ENCODE assay signal across 23 cellular contexts in genomic region chr2:99504844-99505584, GRCh38. TPM values are rescaled to one million over a fixed set of nuclear protein-coding genes. Genes with fewer than 3 reads are reported as not detected.
DNase-seq lines count a peak whose midpoint lies in the region; ATAC-seq and TF ChIP-seq lines count a peak whose summit lies in the region.
"Had no signal": no experiment of that assay in that cellular context is flagged by ENCODE, and none has a peak within 500 bp of the region (broad histone marks: within the 10 kb centered on the region; RNA-seq: fewer than 3 reads in every experiment).

No MANE protein-coding gene starts in this region.

- peaks cover 4 to 15% (median 9%) of the 10 kb centered on the region in 4 donors for H3K4me1 Mint-ChIP-seq in CD4-positive, CD25-positive, alpha-beta regulatory T cell
- peaks cover 15 to 16% (median 15%) of the 10 kb centered on the region in 3 donors for H3K4me1 Mint-ChIP-seq in naive B cell

- peak overlapping the region; percentile 52 for H3K4me2 ChIP-seq in DOHH2 (ENCODE audit: low read length)
- H3K4me2 ChIP-seq: hepatocyte had no signal

- H3K27me3 Mint-ChIP-seq in CD4-positive, CD25-positive, alpha-beta regulatory T cell = peaks cover 4% of the 10 kb centered on the region
- H3K27me3 Mint-ChIP-seq in naive B cell = peaks cover 7 to 8% (median 8%) of the 10 kb centered on the region in 3 donors
- H3K27me3 Mint-ChIP-seq: activated naive CD8-positive, alpha-beta T cell had no signal

- no peak for TF ChIP-seq CTCF in DOHH2 (IDR thresholded peaks at IDR 0.05; ENCODE audit: low read depth, low read length, poor library complexity, severe bottlenecking)
- TF ChIP-seq CTCF in RWPE2 (IDR thresholded peaks at IDR 0.05; ENCODE audit: poor library complexity, severe bottlenecking) = no peak

- no peaks in the 10 kb centered on the region for H3K36me3 Mint-ChIP-seq in CD4-positive, CD25-positive, alpha-beta regulatory T cell
- H3K36me3 Mint-ChIP-seq in naive B cell = no peaks in the 10 kb centered on the region
- H3K36me3 Mint-ChIP-seq: activated CD4-positive, alpha-beta memory T cell treated with anti-CD3 and anti-CD28 coated beads for 36 hours; activated naive CD8-positive, alpha-beta T cell; CD8-positive, alpha-beta T cell had no signal

- no peaks in the 10 kb centered on the region for H3K27me3 ChIP-seq in CD4-positive, CD25-positive, alpha-beta regulatory T cell (ENCODE audit: control insufficient read depth, insufficient read depth, low read length)
- H3K27me3 ChIP-seq in DOHH2 (ENCODE audit: control insufficient read depth, low read length) (no peaks in the 10 kb centered on the region; the same call in 1 of the 2 replicates), RWPE2 (ENCODE audit: insufficient read depth, poor library complexity, severe bottlenecking) (no peaks in the 10 kb centered on the region)
- H3K27me3 ChIP-seq: hepatocyte, testis had no signal

- no peaks in the 10 kb centered on the region for H3K79me2 ChIP-seq in DOHH2 (ENCODE audit: control insufficient read depth, low read length)
- H3K79me2 ChIP-seq: hepatocyte had no signal

- H3K9me3 Mint-ChIP-seq in CD4-positive, CD25-positive, alpha-beta regulatory T cell = peaks cover 0 to 2% (median 0%) of the 10 kb centered on the region in 7 donors
- H3K9me3 Mint-ChIP-seq in naive B cell = no peaks in the 10 kb centered on the region
- H3K9me3 Mint-ChIP-seq: activated CD4-positive, alpha-beta memory T cell treated with anti-CD3 and anti-CD28 coated beads for 36 hours; CD8-positive, alpha-beta T cell; T-helper 2 cell treated with Interferon-gamma antibody and Interleukin-4, amounts not matched to agents 5 μg/mL and 100 μg/mL, for 36 hours had no signal

- peak overlapping the region; percentile 32 for H3K4me3 ChIP-seq in CD4-positive, CD25-positive, alpha-beta regulatory T cell (ENCODE audit: low read depth, low read length)
- peak overlapping the region; percentile 32 for H3K4me3 ChIP-seq in DOHH2 (ENCODE audit: low read length)
- H3K4me3 ChIP-seq in RWPE2 (ENCODE audit: severe bottlenecking) = no peak overlapping the region
- H3K4me3 ChIP-seq: GM23248, hepatocyte, prostate gland, testis had no signal

- no peak for DNase-seq in CD4-positive, CD25-positive, alpha-beta regulatory T cell
- DNase-seq in RWPE2 (ENCODE audit: low spot score) (no peak), naive B cell (no peak), NCI-H345 treated with DMSO at 0.1 percent for 48 hours (lab: John Stamatoyannopoulos, UW; ENCODE audit: unreplicated experiment) (no peak), NCI-H2196 treated with DMSO at 0.1 percent for 48 hours (lab: John Stamatoyannopoulos, UW; ENCODE audit: unreplicated experiment) (no peak)
- DNase-seq: CD8-positive, alpha-beta T cell; DMS79 treated with DMSO at 0.1 percent for 48 hours; erythroblast; foreskin melanocyte; GM23248; left ventricle myocardium superior; NCI-H1105 treated with DMSO at 0.1 percent for 48 hours; NCI-H2029 treated with DMSO at 0.1 percent for 48 hours; NCI-H345; testis; WERI-Rb-1 had no signal

- H3K27ac ChIP-seq in CD4-positive, CD25-positive, alpha-beta regulatory T cell (ENCODE audit: insufficient read depth, low read length, poor library complexity, severe bottlenecking) = no peak overlapping the region
- no peak overlapping the region for H3K27ac ChIP-seq in DOHH2 (ENCODE audit: low read depth, low read length)
- peak overlapping the region; percentile 51 for H3K27ac ChIP-seq in RWPE2 (ENCODE audit: poor library complexity, severe bottlenecking)
- H3K27ac ChIP-seq: GM23248, prostate gland, testis, WERI-Rb-1 had no signal

- no peaks in the 10 kb centered on the region for H3K9me3 ChIP-seq in CD4-positive, CD25-positive, alpha-beta regulatory T cell (ENCODE audit: control insufficient read depth in 2 of 2, low read length in 2 of 2)
- H3K9me3 ChIP-seq in DOHH2 (ENCODE audit: control insufficient read depth, insufficient read depth, low read length) = no peaks in the 10 kb centered on the region
- H3K9me3 ChIP-seq in RWPE2 (ENCODE audit: severe bottlenecking) = no peaks in the 10 kb centered on the region
- H3K9me3 ChIP-seq: prostate gland, testis had no signal

- H4K20me1 ChIP-seq in DOHH2 (ENCODE audit: control insufficient read depth, insufficient read depth, low read depth, low read length) = no peaks in the 10 kb centered on the region

- no peak overlapping the region for H3K27ac Mint-ChIP-seq in CD4-positive, CD25-positive, alpha-beta regulatory T cell
- peak overlapping the region in 4 of 6 donors; percentile 3 to 90 (median 47) for H3K27ac Mint-ChIP-seq in naive B cell
- H3K27ac Mint-ChIP-seq: activated naive CD8-positive, alpha-beta T cell; CD8-positive, alpha-beta T cell; T-helper 2 cell treated with Interferon-gamma antibody and Interleukin-4, amounts not matched to agents 5 μg/mL and 100 μg/mL, for 36 hours had no signal

- no peaks in the 10 kb centered on the region for H3F3A ChIP-seq in DOHH2 (ENCODE audit: control insufficient read depth, insufficient read depth)

- H3K9me2 ChIP-seq in DOHH2 (replicated peaks; ENCODE audit: control insufficient read depth, low read length) = no peaks in the 10 kb centered on the region

- no peaks in the 10 kb centered on the region for H3K36me3 ChIP-seq in CD4-positive, CD25-positive, alpha-beta regulatory T cell (ENCODE audit: control insufficient read depth, insufficient read depth, low read length)
- H3K36me3 ChIP-seq in DOHH2 (ENCODE audit: control insufficient read depth, low read length) (no peaks in the 10 kb centered on the region), RWPE2 (ENCODE audit: low read depth) (no peaks in the 10 kb centered on the region)
- H3K36me3 ChIP-seq: prostate gland, WERI-Rb-1 had no signal

- H3K4me3 Mint-ChIP-seq in CD4-positive, CD25-positive, alpha-beta regulatory T cell = no peak overlapping the region
- H3K4me3 Mint-ChIP-seq in naive B cell = peak overlapping the region in 3 of 8 donors; percentile 8 to 57 (median 30)
- H3K4me3 Mint-ChIP-seq: activated CD4-positive, alpha-beta memory T cell treated with anti-CD3 and anti-CD28 coated beads for 36 hours; activated naive CD8-positive, alpha-beta T cell; CD8-positive, alpha-beta T cell; T-helper 2 cell treated with Interferon-gamma antibody and Interleukin-4, amounts not matched to agents 5 μg/mL and 100 μg/mL, for 36 hours had no signal

- no peaks in the 10 kb centered on the region for H3K4me1 ChIP-seq in CD4-positive, CD25-positive, alpha-beta regulatory T cell (ENCODE audit: control insufficient read depth, insufficient read depth, low read length, poor library complexity, severe bottlenecking)
- H3K4me1 ChIP-seq in DOHH2 (ENCODE audit: control insufficient read depth, low read length) (peaks cover 15% of the 10 kb centered on the region), RWPE2 (ENCODE audit: insufficient read depth, poor library complexity, severe bottlenecking) (peaks cover 16% of the 10 kb centered on the region)
- H3K4me1 ChIP-seq: prostate gland, testis had no signal

- no peak for ATAC-seq in CD4-positive, CD25-positive, alpha-beta regulatory T cell (ENCODE audit: low read depth in 2 of 2)
- ATAC-seq in RWPE2 (ENCODE audit: low read depth) (no peak), naive B cell (ENCODE audit: low read depth in 2 of 2) (peak; percentile 34 to 39), HG03097 (IDR thresholded peaks at IDR 0.05; ENCODE audit: low FRiP score, unreplicated experiment) (no peak)
- ATAC-seq: CD8-positive, alpha-beta T cell; left ventricle myocardium superior had no signal

RNA-seq across cellular contexts. Expression of gene REV1, which starts 15.2 kb away (rescaled TPM):
- total RNA-seq in CD4-positive, CD25-positive, alpha-beta regulatory T cell = 60.3 TPM
- 10 to 100 TPM; 12.4 to 18.6 (median 16.9) TPM for polyA plus RNA-seq in CD4-positive, CD25-positive, alpha-beta regulatory T cell
- polyA plus RNA-seq in naive B cell (ENCODE audit: low read depth in 6 of 6) = 10 to 100 TPM; 14.7 to 25.8 (median 17.9) TPM

Comparison
In these comparisons a context has a peak if more than half of its experiments do, and no peak if none do; other contexts are left out.
1. ATAC-seq: peak in naive B cell (2 of 2); none in CD4-positive, CD25-positive, alpha-beta regulatory T cell (0 of 2), RWPE2 (single experiment) and HG03097 (single experiment).
2. H3K27ac Mint-ChIP-seq: peak in naive B cell (4 of 6); none in CD4-positive, CD25-positive, alpha-beta regulatory T cell (0 of 3).